In genomic region chr14:72801841-72802587, GRCh38 we compare ENCODE assay signal across 1 cellular context.
TF ChIP-seq lines count a peak whose summit lies in the region.

No MANE protein-coding gene starts in this region.

TF ChIP-seq in HepG2, 621 proteins besides CTCF, POLR2A, EP300 and RAD21:
- TF ChIP-seq, protein P1, sequence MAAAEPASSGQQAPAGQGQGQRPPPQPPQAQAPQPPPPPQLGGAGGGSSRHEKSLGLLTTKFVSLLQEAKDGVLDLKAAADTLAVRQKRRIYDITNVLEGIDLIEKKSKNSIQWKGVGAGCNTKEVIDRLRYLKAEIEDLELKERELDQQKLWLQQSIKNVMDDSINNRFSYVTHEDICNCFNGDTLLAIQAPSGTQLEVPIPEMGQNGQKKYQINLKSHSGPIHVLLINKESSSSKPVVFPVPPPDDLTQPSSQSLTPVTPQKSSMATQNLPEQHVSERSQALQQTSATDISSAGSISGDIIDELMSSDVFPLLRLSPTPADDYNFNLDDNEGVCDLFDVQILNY (CRISPR knock-in tag; conservative IDR thresholded peaks at IDR 0.05), result no peak
- TF ChIP-seq, protein P2, sequence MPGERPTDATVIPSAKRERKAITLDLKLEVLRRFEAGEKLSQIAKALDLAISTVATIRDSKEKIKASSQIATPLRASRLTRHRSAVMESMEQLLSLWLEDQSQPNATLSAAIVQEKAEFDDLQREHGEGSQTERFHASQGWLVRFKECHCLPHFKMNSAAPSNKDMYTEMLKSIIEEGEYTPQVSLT (CRISPR knock-in tag; IDR thresholded peaks at IDR 0.05; ENCODE audit: borderline replicate concordance, low read depth), result no peak
- TF ChIP-seq PLRG1 (conservative IDR thresholded peaks at IDR 0.05), result no peak
- TF ChIP-seq ZNF772 (CRISPR knock-in tag; IDR thresholded peaks at IDR 0.05), result no peak
- TF ChIP-seq ARNTL (CRISPR knock-in tag; IDR thresholded peaks at IDR 0.05), result no peak
- no peak for TF ChIP-seq ZBTB7B (CRISPR knock-in tag; IDR thresholded peaks at IDR 0.05)
